In genomic region chr12:7934560-7935463, GRCh38 we compare ENCODE assay signal across 1 cellular context.
TF ChIP-seq lines count a peak whose summit lies in the region.

No MANE protein-coding gene starts in this region.

TF ChIP-seq in A549, 52 proteins besides CTCF, POLR2A, EP300 and RAD21 (continued from another document):
- no peak for TF ChIP-seq BCL3 (IDR thresholded peaks at IDR 0.05)
